15 cellular contexts compared by ENCODE assay signal in genomic region chr1:201570886-201571624, GRCh38. TPM values are rescaled to one million over a fixed set of nuclear protein-coding genes. Genes with fewer than 3 reads are reported as not detected.
A peak's percentile ranks its signal among the peaks of the same experiment; 100 is the strongest.
DNase-seq lines count a peak whose midpoint lies in the region; ATAC-seq and TF ChIP-seq lines count a peak whose summit lies in the region.
"Had no signal": no experiment of that assay in that cellular context is flagged by ENCODE, and none has a peak within 500 bp of the region (broad histone marks: within the 10 kb centered on the region; RNA-seq: fewer than 3 reads in every experiment).

No MANE protein-coding gene starts in this region.

- H2AFZ ChIP-seq in mesenchymal stem cell (ENCODE audit: low read depth, low read length) = no peak overlapping the region
- H2AFZ ChIP-seq: GM23248 had no signal

- no peak overlapping the region for H2AK5ac ChIP-seq in mesenchymal stem cell (ENCODE audit: low read length, severe bottlenecking)

- peaks cover 9 to 23% of the 10 kb centered on the region in 2 experiments for H3K36me3 ChIP-seq in mesenchymal stem cell (ENCODE audit: control insufficient read depth in 1 of 2, insufficient read depth in 2 of 2, low read depth in 1 of 2, low read length in 2 of 2)

- H3K14ac ChIP-seq in mesenchymal stem cell (ENCODE audit: low read length in 2 of 2) = no peak overlapping the region

- no peak overlapping the region for H3K23ac ChIP-seq in mesenchymal stem cell (ENCODE audit: low read length in 2 of 2)

- H3K18ac ChIP-seq in mesenchymal stem cell (ENCODE audit: low read depth in 1 of 2, low read length in 2 of 2) = peak overlapping the region; percentile 0 to 82

- no peak overlapping the region for H2BK120ac ChIP-seq in mesenchymal stem cell (ENCODE audit: low read depth, low read length)

- no peaks in the 10 kb centered on the region for H3K9me3 Mint-ChIP-seq in stimulated activated naive CD8-positive, alpha-beta T cell treated with anti-CD3 and anti-CD28 coated beads, Interleukin-15, amount 100 ng/mL, for 72 hours
- H3K9me3 Mint-ChIP-seq: activated T-cell treated with anti-CD3 and anti-CD28 coated beads, Interleukin-2, amount 50 U/mL, for 24 hours had no signal

- H2BK5ac ChIP-seq in mesenchymal stem cell (ENCODE audit: low read depth, low read length, poor library complexity, severe bottlenecking) = no peak overlapping the region

- peaks cover 51% of the 10 kb centered on the region for H3K79me1 ChIP-seq in mesenchymal stem cell (replicated peaks; ENCODE audit: low read length, poor library complexity, severe bottlenecking)

- H3K27ac Mint-ChIP-seq in stimulated activated naive CD8-positive, alpha-beta T cell treated with anti-CD3 and anti-CD28 coated beads, Interleukin-15, amount 100 ng/mL, for 72 hours = peak overlapping the region in 1 of 2 donors; percentile 64
- H3K27ac Mint-ChIP-seq: activated T-cell treated with anti-CD3 and anti-CD28 coated beads, Interleukin-2, amount 50 U/mL, for 24 hours had no signal

- no peak for DNase-seq in stimulated activated naive CD8-positive, alpha-beta T cell treated with anti-CD3 and anti-CD28 coated beads, Interleukin-15, Interleukin-2, amounts not matched to agents 100 U/mL and 50 U/mL, for 24 hours
- DNase-seq in stimulated activated naive CD8-positive, alpha-beta T cell treated with anti-CD3 and anti-CD28 coated beads, Interleukin-15, amount 100 ng/mL, for 72 hours = no peak
- DNase-seq in coronary artery (ENCODE audit: low spot score) (peak; percentile 45), mesenchymal stem cell (no peak), AG08396 (ENCODE audit: low spot score) (no peak), 8988T (no peak)
- DNase-seq in stimulated activated CD4-positive, alpha-beta T cell treated with anti-CD3 and anti-CD28 coated beads, Interleukin-2, amount 100 ng/mL, for 48 hours = no peak
- DNase-seq: activated T-cell treated with anti-CD3 and anti-CD28 coated beads, Interleukin-2, amount 50 U/mL, for 24 hours; DMS53; foreskin keratinocyte; GM23248; NCI-H510A treated with DMSO at 0.1 percent for 48 hours; stimulated activated CD8-positive, alpha-beta memory T cell treated with anti-CD3 and anti-CD28 coated beads, Interleukin-4, amount 100 ng/mL, for 48 hours had no signal

- H3K27me3 Mint-ChIP-seq in stimulated activated naive CD8-positive, alpha-beta T cell treated with anti-CD3 and anti-CD28 coated beads, Interleukin-15, amount 100 ng/mL, for 72 hours = no peaks in the 10 kb centered on the region
- H3K27me3 Mint-ChIP-seq: activated T-cell treated with anti-CD3 and anti-CD28 coated beads, Interleukin-2, amount 50 U/mL, for 24 hours had no signal

- no peak for TF ChIP-seq CTCF in coronary artery (IDR thresholded peaks at IDR 0.05)

- H3K4ac ChIP-seq in mesenchymal stem cell (ENCODE audit: low read depth in 1 of 2, low read length in 2 of 2) = peak overlapping the region in 1 of 2 experiments; percentile 22

- H3K9ac ChIP-seq in mesenchymal stem cell (ENCODE audit: low read length) = no peak overlapping the region
- H3K9ac ChIP-seq: GM23248 had no signal

- peaks cover 7% of the 10 kb centered on the region for H3K4me1 Mint-ChIP-seq in stimulated activated naive CD8-positive, alpha-beta T cell treated with anti-CD3 and anti-CD28 coated beads, Interleukin-15, amount 100 ng/mL, for 72 hours

- no peak overlapping the region for H2BK15ac ChIP-seq in mesenchymal stem cell (ENCODE audit: low read depth, poor library complexity, severe bottlenecking)

- H4K91ac ChIP-seq in mesenchymal stem cell (ENCODE audit: low read length) = no peak overlapping the region

- H3K27me3 ChIP-seq in mesenchymal stem cell (ENCODE audit: control insufficient read depth in 1 of 2, insufficient read depth in 1 of 2, low read length in 2 of 2) = no peaks in the 10 kb centered on the region

- peaks cover 2% of the 10 kb centered on the region for H3K9me3 ChIP-seq in mesenchymal stem cell (ENCODE audit: control insufficient read depth, low read length)

- ATAC-seq in stimulated activated naive CD8-positive, alpha-beta T cell treated with anti-CD3 and anti-CD28 coated beads, Interleukin-15, Interleukin-2, amounts not matched to agents 100 U/mL and 50 U/mL, for 24 hours = peak; percentile 26
- no peak for ATAC-seq in stimulated activated naive CD8-positive, alpha-beta T cell treated with anti-CD3 and anti-CD28 coated beads, Interleukin-15, amount 100 ng/mL, for 72 hours
- no peak for ATAC-seq in GM21528 (IDR thresholded peaks at IDR 0.05; ENCODE audit: low FRiP score, unreplicated experiment)
- ATAC-seq: foreskin keratinocyte had no signal

- no peak overlapping the region for H3K4me2 ChIP-seq in mesenchymal stem cell (ENCODE audit: low read length, poor library complexity, severe bottlenecking)

- no peak overlapping the region for H4K8ac ChIP-seq in mesenchymal stem cell (ENCODE audit: low read length)

- H3K4me3 ChIP-seq in coronary artery = no peak overlapping the region
- H3K4me3 ChIP-seq in mesenchymal stem cell (ENCODE audit: insufficient read depth in 1 of 2, low read depth in 1 of 2, low read length in 2 of 2) = no peak overlapping the region
- H3K4me3 ChIP-seq: GM23248 had no signal

- 95% methylated on average over 10 of the region's 10 CpGs for WGBS in mesenchymal stem cell

- H3K27ac ChIP-seq in coronary artery (no peak overlapping the region), mesenchymal stem cell (ENCODE audit: low read length, poor library complexity, severe bottlenecking) (no peak overlapping the region)
- H3K27ac ChIP-seq: foreskin keratinocyte, GM23248, HL-60 had no signal

- H2BK12ac ChIP-seq in mesenchymal stem cell (ENCODE audit: low read length in 2 of 2) = peak overlapping the region in 1 of 2 experiments; percentile 82

- no peak overlapping the region for H3K4me3 Mint-ChIP-seq in stimulated activated naive CD8-positive, alpha-beta T cell treated with anti-CD3 and anti-CD28 coated beads, Interleukin-15, amount 100 ng/mL, for 72 hours
- H3K4me3 Mint-ChIP-seq: activated T-cell treated with anti-CD3 and anti-CD28 coated beads, Interleukin-2, amount 50 U/mL, for 24 hours had no signal

- H3K4me1 ChIP-seq in mesenchymal stem cell (ENCODE audit: control insufficient read depth, insufficient read depth, low read depth, low read length) = peaks cover 5% of the 10 kb centered on the region
- H3K4me1 ChIP-seq: foreskin keratinocyte had no signal

RNA-seq across cellular contexts. Expression of gene NAV1, which starts 32.1 kb away (rescaled TPM):
- 51.4 TPM for polyA plus RNA-seq in mesenchymal stem cell (2013, experiment 1 of 2)
- 45.4 TPM for polyA plus RNA-seq in mesenchymal stem cell (2013, experiment 2 of 2)
